Comparison of ENCODE assay signal across 1 cellular context in genomic region chr5:68285857-68286611, GRCh38.
TF ChIP-seq lines count a peak whose summit lies in the region.

No MANE protein-coding gene starts in this region.

TF ChIP-seq in GM12878, 131 proteins besides CTCF, POLR2A, EP300 and RAD21 (continued from another document):
- TF ChIP-seq E4F1 (IDR thresholded peaks at IDR 0.05; ENCODE audit: borderline replicate concordance, partially characterized antibody) = no peak
- no peak for TF ChIP-seq MXI1 (IDR thresholded peaks at IDR 0.05; ENCODE audit: low read depth, low read length)
- TF ChIP-seq MTA3 (IDR thresholded peaks at IDR 0.05; ENCODE audit: borderline replicate concordance, low read length) = no peak
- no peak for TF ChIP-seq MEF2A (IDR thresholded peaks at IDR 0.05; ENCODE audit: insufficient read depth, low read depth, low read length)
- no peak for TF ChIP-seq ZBTB4 (CRISPR knock-in tag; IDR thresholded peaks at IDR 0.05)
- peak; percentile 85 for TF ChIP-seq SMC3 (IDR thresholded peaks at IDR 0.05; ENCODE audit: borderline replicate concordance, low read length)
- TF ChIP-seq SUPT20H (IDR thresholded peaks at IDR 0.05; ENCODE audit: borderline replicate concordance, control insufficient read depth, low read depth, low read length) = no peak
